In the genomic region with DNA sequence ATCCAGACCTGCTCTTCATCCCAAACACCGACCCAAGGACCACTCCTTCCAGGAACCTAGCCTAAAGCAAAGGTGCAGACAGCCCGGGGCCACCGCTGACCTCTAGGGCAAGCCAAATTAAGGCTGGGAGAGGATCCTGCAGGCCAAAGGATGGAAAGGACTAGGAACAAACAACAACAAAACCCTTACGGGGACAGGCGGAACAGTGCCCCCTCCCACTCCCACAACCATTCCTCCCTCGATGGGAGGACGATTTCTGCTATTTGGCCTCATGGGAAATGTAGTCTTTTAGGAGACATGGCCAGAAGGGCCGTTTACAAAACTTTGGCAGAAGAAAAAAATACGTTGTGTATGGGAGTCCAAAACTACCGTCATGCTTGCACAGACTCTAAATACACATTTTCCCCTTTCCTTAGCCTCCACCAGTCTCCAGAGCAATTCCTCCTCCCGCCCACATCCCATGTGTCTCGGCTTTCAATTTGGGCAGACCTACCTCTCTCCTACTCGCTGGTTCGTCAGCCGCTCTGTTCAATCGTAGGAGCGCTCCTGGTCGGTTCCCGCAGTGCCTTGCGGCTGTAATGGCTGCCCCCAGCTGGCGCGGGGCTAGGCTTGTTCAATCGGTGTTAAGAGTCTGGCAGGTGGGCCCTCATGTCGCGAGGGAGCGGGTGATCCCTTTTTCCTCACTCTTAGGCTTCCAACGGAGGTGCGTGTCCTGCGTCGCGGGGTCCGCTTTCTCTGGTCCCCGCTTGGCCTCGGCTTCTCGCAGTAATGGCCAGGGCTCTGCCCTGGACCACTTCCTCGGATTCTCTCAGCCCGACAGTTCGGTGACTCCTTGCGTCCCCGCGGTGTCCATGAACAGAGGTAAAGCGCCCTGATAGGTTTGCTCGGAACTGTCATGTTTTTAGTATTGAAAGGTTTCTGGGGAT, we compare ENCODE assay signal across 8 cellular contexts.
A peak's percentile ranks its signal among the peaks of the same experiment; 100 is the strongest.
DNase-seq lines count a peak whose midpoint lies in the region; ATAC-seq and TF ChIP-seq lines count a peak whose summit lies in the region.

A gene (plus strand): TSS at position 560 of the 926 bp plus-strand sequence. CDS start 19 bp downstream, at position 579.

- peak within 1 kb of the TSS; percentile 83 for H3K4me3 ChIP-seq in choroid plexus epithelial cell (ENCODE audit: low read depth, low read length)

- TF ChIP-seq CTCF in AG09319 (IDR thresholded peaks at IDR 0.05; ENCODE audit: low read depth, low read length) = peak; percentile 8
- peak; percentile 11 for TF ChIP-seq CTCF in choroid plexus epithelial cell (conservative IDR thresholded peaks at IDR 0.05; ENCODE audit: low read depth, low read length)

- DNase-seq in AG09319 (ENCODE audit: extremely low read depth, low read depth) = peak; percentile 65
- DNase-seq in NCI-H510A treated with DMSO at 0.1 percent for 48 hours (lab: John Stamatoyannopoulos, UW) = peak; percentile 97
- peak; percentile 78 to 80 for DNase-seq in activated CD4-positive, alpha-beta T cell treated with anti-CD3 and anti-CD28 coated beads for 4 hours
- peak; percentile 90 for DNase-seq in choroid plexus epithelial cell (ENCODE audit: low read depth)
- peak; percentile 86 for DNase-seq in kidney glomerular epithelial cell (lab: John Stamatoyannopoulos, UW)
- DNase-seq in stimulated activated CD4-positive, alpha-beta T cell treated with anti-CD3 and anti-CD28 coated beads, Interleukin-1b, Interleukin-23, amount 100 ng/mL, for 1 hour (ENCODE audit: low read depth in 2 of 2) = peak; percentile 41 to 64

- ATAC-seq in GM19035 (IDR thresholded peaks at IDR 0.05; ENCODE audit: unreplicated experiment) (peak; percentile 93), HG03354 (IDR thresholded peaks at IDR 0.05; ENCODE audit: poor library complexity, severe bottlenecking, unreplicated experiment) (peak; percentile 96)

Comparison
In these comparisons a context has a peak if more than half of its experiments do, and no peak if none do; other contexts are left out.
1. Peak in every context shown above with its lines: DNase-seq, ATAC-seq and H3K4me3 ChIP-seq.